In the genomic region with DNA sequence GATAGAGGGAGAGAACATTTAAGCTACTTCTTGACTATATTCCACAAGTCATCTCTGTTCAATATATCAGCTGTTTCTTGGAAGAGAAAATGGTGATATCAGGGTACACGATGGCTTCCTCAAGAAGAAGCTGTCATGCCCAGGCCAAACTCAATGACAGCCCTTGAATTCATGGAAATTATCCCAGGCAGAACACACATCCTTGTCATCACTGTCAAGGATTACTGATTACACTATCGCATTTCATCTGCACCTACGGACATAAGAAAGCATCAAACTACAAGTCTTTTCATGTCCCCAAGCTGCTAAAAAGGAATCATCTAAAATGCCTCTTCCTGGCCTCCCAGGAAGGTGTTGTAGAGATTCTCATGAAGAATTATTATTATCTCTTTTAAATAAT, we compare ENCODE assay signal across 2 cellular contexts.
TF ChIP-seq lines count a peak whose summit lies in the region.

No MANE protein-coding gene starts in this region.

TF ChIP-seq in IMR-90, 13 proteins besides CTCF, POLR2A, EP300 and RAD21 (continued from another document):
- no peak for TF ChIP-seq MXI1 (IDR thresholded peaks at IDR 0.05; ENCODE audit: borderline replicate concordance, low read depth, low read length)
- no peak for TF ChIP-seq MAFK (IDR thresholded peaks at IDR 0.05; ENCODE audit: low read depth, low read length)
- no peak for TF ChIP-seq RCOR1 (IDR thresholded peaks at IDR 0.05; ENCODE audit: insufficient replicate concordance, low read length)
- no peak for TF ChIP-seq MAZ (IDR thresholded peaks at IDR 0.05; ENCODE audit: borderline replicate concordance, low read depth, low read length)
- no peak for TF ChIP-seq RFX5 (IDR thresholded peaks at IDR 0.05; ENCODE audit: low read depth, low read length)
- TF ChIP-seq, protein P1, sequence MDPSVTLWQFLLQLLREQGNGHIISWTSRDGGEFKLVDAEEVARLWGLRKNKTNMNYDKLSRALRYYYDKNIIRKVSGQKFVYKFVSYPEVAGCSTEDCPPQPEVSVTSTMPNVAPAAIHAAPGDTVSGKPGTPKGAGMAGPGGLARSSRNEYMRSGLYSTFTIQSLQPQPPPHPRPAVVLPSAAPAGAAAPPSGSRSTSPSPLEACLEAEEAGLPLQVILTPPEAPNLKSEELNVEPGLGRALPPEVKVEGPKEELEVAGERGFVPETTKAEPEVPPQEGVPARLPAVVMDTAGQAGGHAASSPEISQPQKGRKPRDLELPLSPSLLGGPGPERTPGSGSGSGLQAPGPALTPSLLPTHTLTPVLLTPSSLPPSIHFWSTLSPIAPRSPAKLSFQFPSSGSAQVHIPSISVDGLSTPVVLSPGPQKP (IDR thresholded peaks at IDR 0.05; ENCODE audit: borderline replicate concordance, low read depth, low read length): no peak
- TF ChIP-seq, protein P2, sequence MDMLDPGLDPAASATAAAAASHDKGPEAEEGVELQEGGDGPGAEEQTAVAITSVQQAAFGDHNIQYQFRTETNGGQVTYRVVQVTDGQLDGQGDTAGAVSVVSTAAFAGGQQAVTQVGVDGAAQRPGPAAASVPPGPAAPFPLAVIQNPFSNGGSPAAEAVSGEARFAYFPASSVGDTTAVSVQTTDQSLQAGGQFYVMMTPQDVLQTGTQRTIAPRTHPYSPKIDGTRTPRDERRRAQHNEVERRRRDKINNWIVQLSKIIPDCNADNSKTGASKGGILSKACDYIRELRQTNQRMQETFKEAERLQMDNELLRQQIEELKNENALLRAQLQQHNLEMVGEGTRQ (IDR thresholded peaks at IDR 0.05; ENCODE audit: low read depth, low read length): no peak
- no peak for TF ChIP-seq BHLHE40 (IDR thresholded peaks at IDR 0.05; ENCODE audit: low read depth, low read length)
- no peak for TF ChIP-seq FOS (IDR thresholded peaks at IDR 0.05; ENCODE audit: low read depth, low read length)
TF ChIP-seq in IMR-90: peak in this region for 0.

TF ChIP-seq in neural cell, 6 proteins besides CTCF, POLR2A, EP300 and RAD21 (continued from another document):
- no peak for TF ChIP-seq TAF1 (IDR thresholded peaks at IDR 0.05; ENCODE audit: low read depth)
- peak; percentile 59 for TF ChIP-seq POLR2AphosphoS5 (IDR thresholded peaks at IDR 0.05)
- TF ChIP-seq, protein P3, sequence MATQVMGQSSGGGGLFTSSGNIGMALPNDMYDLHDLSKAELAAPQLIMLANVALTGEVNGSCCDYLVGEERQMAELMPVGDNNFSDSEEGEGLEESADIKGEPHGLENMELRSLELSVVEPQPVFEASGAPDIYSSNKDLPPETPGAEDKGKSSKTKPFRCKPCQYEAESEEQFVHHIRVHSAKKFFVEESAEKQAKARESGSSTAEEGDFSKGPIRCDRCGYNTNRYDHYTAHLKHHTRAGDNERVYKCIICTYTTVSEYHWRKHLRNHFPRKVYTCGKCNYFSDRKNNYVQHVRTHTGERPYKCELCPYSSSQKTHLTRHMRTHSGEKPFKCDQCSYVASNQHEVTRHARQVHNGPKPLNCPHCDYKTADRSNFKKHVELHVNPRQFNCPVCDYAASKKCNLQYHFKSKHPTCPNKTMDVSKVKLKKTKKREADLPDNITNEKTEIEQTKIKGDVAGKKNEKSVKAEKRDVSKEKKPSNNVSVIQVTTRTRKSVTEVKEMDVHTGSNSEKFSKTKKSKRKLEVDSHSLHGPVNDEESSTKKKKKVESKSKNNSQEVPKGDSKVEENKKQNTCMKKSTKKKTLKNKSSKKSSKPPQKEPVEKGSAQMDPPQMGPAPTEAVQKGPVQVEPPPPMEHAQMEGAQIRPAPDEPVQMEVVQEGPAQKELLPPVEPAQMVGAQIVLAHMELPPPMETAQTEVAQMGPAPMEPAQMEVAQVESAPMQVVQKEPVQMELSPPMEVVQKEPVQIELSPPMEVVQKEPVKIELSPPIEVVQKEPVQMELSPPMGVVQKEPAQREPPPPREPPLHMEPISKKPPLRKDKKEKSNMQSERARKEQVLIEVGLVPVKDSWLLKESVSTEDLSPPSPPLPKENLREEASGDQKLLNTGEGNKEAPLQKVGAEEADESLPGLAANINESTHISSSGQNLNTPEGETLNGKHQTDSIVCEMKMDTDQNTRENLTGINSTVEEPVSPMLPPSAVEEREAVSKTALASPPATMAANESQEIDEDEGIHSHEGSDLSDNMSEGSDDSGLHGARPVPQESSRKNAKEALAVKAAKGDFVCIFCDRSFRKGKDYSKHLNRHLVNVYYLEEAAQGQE (IDR thresholded peaks at IDR 0.05; ENCODE audit: borderline replicate concordance): peak; percentile 50
- no peak for TF ChIP-seq MXI1 (conservative IDR thresholded peaks at IDR 0.05; ENCODE audit: poor library complexity, severe bottlenecking)
